30 cellular contexts compared by ENCODE assay signal in the genomic region with DNA sequence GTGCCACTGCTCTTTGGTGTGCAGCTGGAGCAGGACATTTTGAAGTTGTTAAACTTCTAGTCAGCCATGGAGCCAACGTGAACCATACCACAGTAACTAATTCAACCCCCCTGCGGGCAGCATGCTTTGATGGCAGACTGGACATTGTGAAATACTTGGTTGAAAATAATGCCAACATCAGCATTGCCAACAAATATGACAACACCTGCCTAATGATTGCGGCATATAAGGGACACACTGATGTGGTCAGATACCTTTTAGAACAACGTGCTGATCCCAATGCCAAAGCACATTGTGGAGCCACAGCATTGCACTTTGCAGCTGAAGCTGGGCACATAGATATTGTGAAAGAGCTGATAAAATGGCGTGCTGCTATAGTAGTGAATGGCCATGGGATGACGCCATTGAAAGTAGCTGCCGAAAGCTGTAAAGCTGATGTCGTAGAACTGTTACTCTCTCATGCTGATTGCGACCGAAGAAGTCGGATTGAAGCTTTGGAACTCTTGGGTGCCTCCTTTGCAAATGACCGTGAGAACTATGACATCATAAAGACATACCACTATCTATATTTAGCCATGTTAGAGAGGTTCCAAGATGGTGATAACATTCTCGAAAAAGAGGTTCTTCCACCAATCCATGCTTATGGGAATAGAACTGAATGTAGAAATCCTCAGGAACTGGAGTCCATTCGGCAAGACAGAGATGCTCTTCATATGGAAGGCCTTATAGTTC. TPM values are rescaled to one million over a fixed set of nuclear protein-coding genes. Genes with fewer than 3 reads are reported as not detected.
DNase-seq lines count a peak whose midpoint lies in the region; ATAC-seq, FAIRE-seq and TF ChIP-seq lines count a peak whose summit lies in the region.
"Had no signal": no experiment of that assay in that cellular context is flagged by ENCODE, and none has a peak within 500 bp of the region (broad histone marks: within the 10 kb centered on the region; RNA-seq: fewer than 3 reads in every experiment).

No MANE protein-coding gene starts in this region.

- H3K27ac ChIP-seq in cardiac muscle cell (peak overlapping the region; percentile 22), right atrium auricular region (peak overlapping the region in 1 of 2 donors; percentile 35), lung (ENCODE audit: low read depth in 1 of 2, low read length in 1 of 2) (peak overlapping the region; percentile 17 to 23)
- H3K27ac ChIP-seq: adrenal gland, BLaER1, RWPE1, SK-N-MC, thoracic aorta had no signal

- H3K9me3 ChIP-seq in cardiac muscle cell (ENCODE audit: low read depth): no peaks in the 10 kb centered on the region
- no peaks in the 10 kb centered on the region for H3K9me3 ChIP-seq in right atrium auricular region
- peaks cover 0 to 2% of the 10 kb centered on the region in 2 donors for H3K9me3 ChIP-seq in lung (ENCODE audit: control insufficient read depth in 2 of 2, insufficient read depth in 1 of 2, low read length in 1 of 2)
- H3K9me3 ChIP-seq: adrenal gland, Caco-2, MG63, thoracic aorta had no signal

- H3K36me3 ChIP-seq in cardiac muscle cell (peaks cover 23% of the 10 kb centered on the region), right atrium auricular region (peaks cover 35% of the 10 kb centered on the region), bronchial epithelial cell (ENCODE audit: control insufficient read depth, insufficient read depth, low read length) (peaks cover 11% of the 10 kb centered on the region), lung (ENCODE audit: control insufficient read depth in 2 of 2, insufficient read depth in 2 of 2, low read length in 2 of 2) (peaks cover 13 to 15% of the 10 kb centered on the region in 2 donors)

- DNase-seq in cardiac muscle cell (ENCODE audit: low read depth in 1 of 2, low spot score in 1 of 2): no peak
- DNase-seq in right atrium auricular region (ENCODE audit: low spot score): no peak
- DNase-seq in bronchial epithelial cell (ENCODE audit: low read depth): no peak
- no peak for DNase-seq in lung (ENCODE audit: low spot score)
- no peak for DNase-seq in NCI-H524 (lab: John Stamatoyannopoulos, UW)
- DNase-seq in NCI-H187 (lab: John Stamatoyannopoulos, UW): no peak
- DNase-seq in foreskin fibroblast: no peak
- DNase-seq: ACHN; activated CD4-positive, alpha-beta T cell treated with anti-CD3 and anti-CD28 coated beads for 1 hour; activated gamma-delta T cell treated with Interleukin-2 at 50 U/mL for 16 hours; activated T-cell treated with anti-CD3 and anti-CD28 coated beads, Interleukin-2, amount 50 U/mL, for 4 hours; adrenal gland; Caco-2; effector CD4-positive, alpha-beta T cell; erythroblast; H9; KBM-7; left colon; MG63; naive B cell; NCI-H2081; NCI-H345; stimulated activated naive CD8-positive, alpha-beta T cell treated with anti-CD3 and anti-CD28 coated beads, Interleukin-15, Interleukin-2, amounts not matched to agents 100 U/mL and 50 U/mL, for 24 hours had no signal

- no peak for ATAC-seq in lung (ENCODE audit: insufficient read depth, low FRiP score)
- ATAC-seq: activated T-cell treated with anti-CD3 and anti-CD28 coated beads, Interleukin-2, amount 50 U/mL, for 4 hours; left colon; stimulated activated naive CD8-positive, alpha-beta T cell treated with anti-CD3 and anti-CD28 coated beads, Interleukin-15, Interleukin-2, amounts not matched to agents 100 U/mL and 50 U/mL, for 24 hours had no signal

- no peaks in the 10 kb centered on the region for H3K4me1 ChIP-seq in cardiac muscle cell (ENCODE audit: low read depth)
- peaks cover 0 to 65% of the 10 kb centered on the region in 2 donors for H3K4me1 ChIP-seq in right atrium auricular region
- H3K4me1 ChIP-seq in lung (ENCODE audit: control insufficient read depth in 2 of 2, insufficient read depth in 2 of 2, low read length in 2 of 2): peaks cover 7 to 10% of the 10 kb centered on the region in 2 donors
- H3K4me1 ChIP-seq: BLaER1 had no signal

- WGBS in lung, 2 donors: 87 to 93% methylated on average over 14 of the region's 14 CpGs

- TF ChIP-seq CTCF in cardiac muscle cell (IDR thresholded peaks at IDR 0.05; ENCODE audit: low read depth, low read length) (no peak), right atrium auricular region (IDR thresholded peaks at IDR 0.05) (no peak), bronchial epithelial cell (IDR thresholded peaks at IDR 0.05; ENCODE audit: insufficient read depth, low read length, severe bottlenecking) (no peak), lung (IDR thresholded peaks at IDR 0.05; ENCODE audit: control extremely low read depth, extremely low read depth) (no peak), foreskin fibroblast (IDR thresholded peaks at IDR 0.05; ENCODE audit: low read depth, low read length) (no peak)

- FAIRE-seq in bronchial epithelial cell (lab: Jason Lieb, UNC): peak; percentile 7
- FAIRE-seq: colon, G401.6, GM18507 had no signal

- no peaks in the 10 kb centered on the region for H3K27me3 ChIP-seq in cardiac muscle cell
- H3K27me3 ChIP-seq in right atrium auricular region: no peaks in the 10 kb centered on the region
- H3K27me3 ChIP-seq in bronchial epithelial cell (ENCODE audit: control insufficient read depth, insufficient read depth, low read length): no peaks in the 10 kb centered on the region
- no peaks in the 10 kb centered on the region for H3K27me3 ChIP-seq in lung (ENCODE audit: control insufficient read depth, insufficient read depth)
- H3K27me3 ChIP-seq: adrenal gland, BLaER1, MG63 had no signal

- H3K4me3 ChIP-seq in cardiac muscle cell (no peak overlapping the region), right atrium auricular region (no peak overlapping the region), bronchial epithelial cell (ENCODE audit: low read depth, low read length) (no peak overlapping the region), lung (no peak overlapping the region), foreskin fibroblast (ENCODE audit: low read depth in 1 of 2, low read length in 2 of 2) (no peak overlapping the region)
- H3K4me3 ChIP-seq: adrenal gland, BLaER1, MG63, SK-N-MC, thoracic aorta had no signal

RNA-seq across cellular contexts. Expression of a gene that starts 12.2 kb away (rescaled TPM):
- total RNA-seq in cardiac muscle cell (45.2 and 59.7 TPM in 2 replicates), right atrium auricular region (10 to 100 TPM; 33.1 to 55.3 TPM), bronchial epithelial cell (73.5 and 94.2 TPM in 2 replicates), lung (10 to 100 TPM; 46.2 to 57.7 TPM)
- polyA plus RNA-seq in cardiac muscle cell (23.0 and 29.0 TPM in 2 replicates), lung (10 to 100 TPM in 1 of 2 donors, 1 to 10 TPM in 1; 8.1 to 14.8 TPM)
